In genomic region chr19:2087621-2088100, GRCh38 we compare ENCODE assay signal across 10 cellular contexts. TPM values are rescaled to one million over a fixed set of nuclear protein-coding genes. Genes with fewer than 3 reads are reported as not detected.
A peak's percentile ranks its signal among the peaks of the same experiment; 100 is the strongest.
DNase-seq lines count a peak whose midpoint lies in the region; ATAC-seq and TF ChIP-seq lines count a peak whose summit lies in the region.
"Had no signal": no experiment of that assay in that cellular context is flagged by ENCODE, and none has a peak within 500 bp of the region (broad histone marks: within the 10 kb centered on the region; RNA-seq: fewer than 3 reads in every experiment).

No MANE protein-coding gene starts in this region.

- DNase-seq in HL-60 (ENCODE audit: low read depth in 1 of 2, low spot score in 1 of 2): peak; percentile 85 to 87
- no peak for DNase-seq in activated T-helper 2 cell treated with anti-CD3 and anti-CD28 coated beads, Interferon-gamma antibody, Interleukin-2, Interleukin-4, amounts not matched to agents 10 μg/mL and 5 μg/mL and 100 μg/mL, durations not matched to agents 14 hours and 24 hours and 36 hours (ENCODE audit: low spot score)
- no peak for DNase-seq in Caco-2
- DNase-seq in NCI-H2171 (lab: John Stamatoyannopoulos, UW): no peak
- DNase-seq: foreskin melanocyte, NCI-H1092 had no signal

- H3K27ac ChIP-seq in HL-60 (replicated peaks) (peak overlapping the region; percentile 100), neutrophil (peak overlapping the region; percentile 100)

- peaks cover 52% of the 10 kb centered on the region for H3K4me1 Mint-ChIP-seq in activated T-helper 2 cell treated with anti-CD3 and anti-CD28 coated beads, Interferon-gamma antibody, Interleukin-2, Interleukin-4, amounts not matched to agents 10 μg/mL and 5 μg/mL and 100 μg/mL, durations not matched to agents 14 hours and 24 hours and 36 hours (ENCODE audit: low read depth)
- H3K4me1 Mint-ChIP-seq in Caco-2 (ENCODE audit: low read depth, unreplicated experiment): no peaks in the 10 kb centered on the region

- no peaks in the 10 kb centered on the region for H3K27me3 Mint-ChIP-seq in activated T-helper 2 cell treated with anti-CD3 and anti-CD28 coated beads, Interferon-gamma antibody, Interleukin-2, Interleukin-4, amounts not matched to agents 10 μg/mL and 5 μg/mL and 100 μg/mL, durations not matched to agents 14 hours and 24 hours and 36 hours (ENCODE audit: low read depth)
- H3K27me3 Mint-ChIP-seq in Caco-2 (ENCODE audit: insufficient read depth, unreplicated experiment): no peaks in the 10 kb centered on the region

- intact Hi-C loops in activated T-helper 2 cell treated with anti-CD3 and anti-CD28 coated beads, Interferon-gamma antibody, Interleukin-2, Interleukin-4, amounts not matched to agents 10 μg/mL and 5 μg/mL and 100 μg/mL, durations not matched to agents 14 hours and 24 hours and 36 hours (cut with micrococcal nuclease): loop anchor here (5.0 kb wide), 2 partner anchors 70 to 150 kb away; partner anchors contain the start of genes BTBD2, PLEKHJ1 and SF3A2
- intact Hi-C loops in Caco-2 (cut with micrococcal nuclease; ENCODE audit: unreplicated experiment): no loop called here

- TF ChIP-seq CTCF in GM12874 (IDR thresholded peaks at IDR 0.05; ENCODE audit: insufficient read depth, low read depth, low read length): peak; percentile 48
- TF ChIP-seq CTCF in HL-60 (IDR thresholded peaks at IDR 0.05; ENCODE audit: insufficient read depth, low read length): no peak
- no peak for TF ChIP-seq CTCF in neutrophil (IDR thresholded peaks at IDR 0.05)
- TF ChIP-seq CTCF in Caco-2 (IDR thresholded peaks at IDR 0.05; ENCODE audit: insufficient read depth in 1 of 2, low read depth in 1 of 2, low read length in 1 of 2, severe bottlenecking in 1 of 2, unreplicated experiment in 1 of 2): no peak

- no TSS peak for BruUV-seq in Caco-2 (replicated peaks; lab: Mats Ljungman, UMichigan)

- H3K36me3 Mint-ChIP-seq in activated T-helper 2 cell treated with anti-CD3 and anti-CD28 coated beads, Interferon-gamma antibody, Interleukin-2, Interleukin-4, amounts not matched to agents 10 μg/mL and 5 μg/mL and 100 μg/mL, durations not matched to agents 14 hours and 24 hours and 36 hours (ENCODE audit: low read depth): peaks cover 69% of the 10 kb centered on the region
- peaks cover 5% of the 10 kb centered on the region for H3K36me3 Mint-ChIP-seq in Caco-2 (ENCODE audit: insufficient read depth, unreplicated experiment)

- H3K36me3 ChIP-seq in neutrophil: peaks cover 22% of the 10 kb centered on the region
- H3K36me3 ChIP-seq in Caco-2 (ENCODE audit: control insufficient read depth, insufficient read depth, low read length): no peaks in the 10 kb centered on the region; the same call in 1 of the 2 replicates

- H3K9me3 ChIP-seq in neutrophil (no peaks in the 10 kb centered on the region), Caco-2 (no peaks in the 10 kb centered on the region)

- H3K27ac Mint-ChIP-seq in activated T-helper 2 cell treated with anti-CD3 and anti-CD28 coated beads, Interferon-gamma antibody, Interleukin-2, Interleukin-4, amounts not matched to agents 10 μg/mL and 5 μg/mL and 100 μg/mL, durations not matched to agents 14 hours and 24 hours and 36 hours: peak overlapping the region; percentile 88
- no peak overlapping the region for H3K27ac Mint-ChIP-seq in Caco-2 (ENCODE audit: unreplicated experiment)

- H3K27me3 ChIP-seq in HL-60 (ENCODE audit: insufficient read depth, poor library complexity, severe bottlenecking): no peaks in the 10 kb centered on the region
- no peaks in the 10 kb centered on the region for H3K27me3 ChIP-seq in neutrophil
- no peaks in the 10 kb centered on the region for H3K27me3 ChIP-seq in Caco-2 (replicated peaks; ENCODE audit: control insufficient read depth, insufficient read depth, low read length)

- no peak for ATAC-seq in GM19324 (IDR thresholded peaks at IDR 0.05; ENCODE audit: low FRiP score, unreplicated experiment)
- ATAC-seq in GM19463 (IDR thresholded peaks at IDR 0.05; ENCODE audit: unreplicated experiment): no peak

- peaks cover 82 to 88% of the 10 kb centered on the region in 2 experiments for H3K4me1 ChIP-seq in neutrophil (ENCODE audit: control insufficient read depth in 1 of 2, insufficient read depth in 1 of 2, low read depth in 1 of 2, low read length in 1 of 2)
- peaks cover 4% of the 10 kb centered on the region; the same call in 1 of the 2 replicates for H3K4me1 ChIP-seq in Caco-2

- POLR2A ChIA-PET in Caco-2 (lab: Charles Lee): no interaction called here

- H3K4me3 Mint-ChIP-seq in activated T-helper 2 cell treated with anti-CD3 and anti-CD28 coated beads, Interferon-gamma antibody, Interleukin-2, Interleukin-4, amounts not matched to agents 10 μg/mL and 5 μg/mL and 100 μg/mL, durations not matched to agents 14 hours and 24 hours and 36 hours (ENCODE audit: low read depth): peak overlapping the region; percentile 57
- H3K4me3 Mint-ChIP-seq in Caco-2 (ENCODE audit: unreplicated experiment): no peak overlapping the region

- CTCF ChIA-PET in Caco-2 (lab: Charles Lee): no interaction called here

- H3K4me3 ChIP-seq in HL-60 (replicated peaks; ENCODE audit: insufficient read depth, low read length) (no peak overlapping the region), neutrophil (ENCODE audit: low read depth in 1 of 2, low read length in 1 of 2) (peak overlapping the region; percentile 98 to 100), Caco-2 (ENCODE audit: low read depth, low read length) (no peak overlapping the region)

- H3K9me3 Mint-ChIP-seq in activated T-helper 2 cell treated with anti-CD3 and anti-CD28 coated beads, Interferon-gamma antibody, Interleukin-2, Interleukin-4, amounts not matched to agents 10 μg/mL and 5 μg/mL and 100 μg/mL, durations not matched to agents 14 hours and 24 hours and 36 hours: no peaks in the 10 kb centered on the region
- no peaks in the 10 kb centered on the region for H3K9me3 Mint-ChIP-seq in Caco-2 (ENCODE audit: unreplicated experiment)

RNA-seq across cellular contexts. Expression of gene MOB3A, which starts 8.5 kb away (rescaled TPM):
- 175 and 181 TPM in 2 replicates for total RNA-seq in activated T-helper 2 cell treated with anti-CD3 and anti-CD28 coated beads, Interferon-gamma antibody, Interleukin-2, Interleukin-4, amounts not matched to agents 10 μg/mL and 5 μg/mL and 100 μg/mL, durations not matched to agents 14 hours and 24 hours and 36 hours
- 10.8 and 11.7 TPM in 2 replicates for total RNA-seq in Caco-2 (2022)

RNA-seq across cellular contexts. Expression of gene IZUMO4, which starts 9.1 kb away (rescaled TPM):
- 7.6 and 9.5 TPM in 2 replicates for total RNA-seq in activated T-helper 2 cell treated with anti-CD3 and anti-CD28 coated beads, Interferon-gamma antibody, Interleukin-2, Interleukin-4, amounts not matched to agents 10 μg/mL and 5 μg/mL and 100 μg/mL, durations not matched to agents 14 hours and 24 hours and 36 hours
- total RNA-seq in Caco-2 (2022): 1.1 and 1.6 TPM in 2 replicates

RNA-seq across cellular contexts. Expression of gene MKNK2, which starts 36.6 kb away (rescaled TPM):
- total RNA-seq in activated T-helper 2 cell treated with anti-CD3 and anti-CD28 coated beads, Interferon-gamma antibody, Interleukin-2, Interleukin-4, amounts not matched to agents 10 μg/mL and 5 μg/mL and 100 μg/mL, durations not matched to agents 14 hours and 24 hours and 36 hours: 161 and 176 TPM in 2 replicates
- total RNA-seq in Caco-2 (2022): 136 and 162 TPM in 2 replicates

Comparison
In these comparisons a context has a peak if more than half of its experiments do, and no peak if none do; other contexts are left out.
1. DNase-seq: peak in HL-60 (2 of 2); none in activated T-helper 2 cell treated with anti-CD3 and anti-CD28 coated beads, Interferon-gamma antibody, Interleukin-2, Interleukin-4, amounts not matched to agents 10 μg/mL and 5 μg/mL and 100 μg/mL, durations not matched to agents 14 hours and 24 hours and 36 hours (single experiment), Caco-2 (0 of 2) and NCI-H2171 (single experiment).
2. H3K4me3 ChIP-seq: peak in neutrophil (2 of 2); none in HL-60 (single experiment) and Caco-2 (single experiment).
3. RNA of gene MOB3A, which starts 8.5 kb away (total RNA-seq): 175 to 181 TPM in activated T-helper 2 cell treated with anti-CD3 and anti-CD28 coated beads, Interferon-gamma antibody, Interleukin-2, Interleukin-4, amounts not matched to agents 10 μg/mL and 5 μg/mL and 100 μg/mL, durations not matched to agents 14 hours and 24 hours and 36 hours; 10.8 to 11.7 TPM in Caco-2; every median in the first group is over 10 times any median in the second.